Comparison of ENCODE assay signal across 9 cellular contexts in the genomic region with DNA sequence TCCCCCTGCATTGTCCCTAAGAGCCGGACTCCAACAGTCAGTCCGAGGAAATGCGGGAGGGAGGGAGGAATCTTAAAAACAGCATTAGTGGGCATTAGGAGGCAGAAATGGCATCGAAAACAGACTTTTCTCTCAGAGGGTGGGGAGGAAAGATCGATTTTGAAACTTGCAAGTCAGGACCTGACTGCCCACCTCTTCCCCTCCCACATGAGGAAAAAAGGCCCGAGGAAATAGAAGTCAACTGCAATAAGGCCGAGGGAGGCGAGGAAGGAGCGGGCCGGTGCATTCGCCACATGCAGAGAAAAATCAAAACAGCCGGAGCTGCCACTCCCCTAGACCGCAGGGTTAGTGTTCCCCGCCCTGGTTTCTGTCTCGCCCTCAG. TPM values are rescaled to one million over a fixed set of nuclear protein-coding genes. Genes with fewer than 3 reads are reported as not detected.
DNase-seq lines count a peak whose midpoint lies in the region; ATAC-seq and TF ChIP-seq lines count a peak whose summit lies in the region.
"Had no signal": no experiment of that assay in that cellular context is flagged by ENCODE, and none has a peak within 500 bp of the region (broad histone marks: within the 10 kb centered on the region; RNA-seq: fewer than 3 reads in every experiment).

No MANE protein-coding gene starts in this region.

- H3K9me3 ChIP-seq in lower lobe of right lung (no peaks in the 10 kb centered on the region), thoracic aorta (no peaks in the 10 kb centered on the region)

- no peaks in the 10 kb centered on the region for H3K9me3 Mint-ChIP-seq in activated CD8-positive, alpha-beta T cell treated with anti-CD3 and anti-CD28 coated beads, Interleukin-2, amount 10 ng/mL, durations not matched to agents 7 days and 5 days (ENCODE audit: insufficient read depth)

- peaks cover 2% of the 10 kb centered on the region for H3K36me3 Mint-ChIP-seq in activated CD8-positive, alpha-beta T cell treated with anti-CD3 and anti-CD28 coated beads, Interleukin-2, amount 10 ng/mL, durations not matched to agents 7 days and 5 days (ENCODE audit: low read depth)

- H3K27ac ChIP-seq in lower lobe of right lung (no peak overlapping the region), thoracic aorta (no peak overlapping the region)

- intact Hi-C loops in lower lobe of right lung (cut with DNase I), result no loop called here

- H3K4me1 ChIP-seq in lower lobe of right lung, result peaks cover 66% of the 10 kb centered on the region
- H3K4me1 ChIP-seq in thoracic aorta (ENCODE audit: control insufficient read depth in 1 of 2, low read depth in 2 of 2), result peaks cover 54 to 75% of the 10 kb centered on the region in 2 donors

- H3K27ac Mint-ChIP-seq in activated CD8-positive, alpha-beta T cell treated with anti-CD3 and anti-CD28 coated beads, Interleukin-2, amount 10 ng/mL, durations not matched to agents 7 days and 5 days, result peak overlapping the region; percentile 18

- H3K4me3 ChIP-seq in lower lobe of right lung (peak overlapping the region; percentile 38), thoracic aorta (peak overlapping the region; percentile 65)

- POLR2A ChIA-PET in activated CD8-positive, alpha-beta T cell treated with anti-CD3 and anti-CD28 coated beads, Interleukin-2, amount 10 ng/mL, durations not matched to agents 7 days and 5 days (lab: Charles Lee), result interaction anchor here (0.6 kb wide), 1 partner anchor 31 kb away, joined by 3 read pairs; no protein-coding TSS in a partner anchor
- POLR2A ChIA-PET in GM10248 (lab: Yijun Ruan, JAX), result no interaction called here

- H3K27me3 ChIP-seq in lower lobe of right lung (ENCODE audit: low read depth) (peaks cover 100% of the 10 kb centered on the region), thoracic aorta (replicated peaks; ENCODE audit: insufficient read depth) (peaks cover 51% of the 10 kb centered on the region)

- ATAC-seq in activated CD8-positive, alpha-beta T cell treated with anti-CD3 and anti-CD28 coated beads, Interleukin-2, amount 10 ng/mL, durations not matched to agents 7 days and 5 days, result no peak
- no peak for ATAC-seq in lower lobe of right lung
- ATAC-seq in thoracic aorta (ENCODE audit: insufficient number of reproducible peaks, low FRiP score, low read depth), result no peak
- no peak for ATAC-seq in GM18868 (IDR thresholded peaks at IDR 0.05; ENCODE audit: unreplicated experiment)

- CTCF ChIA-PET in activated CD8-positive, alpha-beta T cell treated with anti-CD3 and anti-CD28 coated beads, Interleukin-2, amount 10 ng/mL, durations not matched to agents 7 days and 5 days (lab: Charles Lee), result interaction anchor here (0.7 to 1.7 kb wide), 4 partner anchors 39 to 84 kb away, joined by 3 to 6 read pairs (median 4); no protein-coding TSS in a partner anchor
- CTCF ChIA-PET in GM10248 (lab: Yijun Ruan, JAX), result interaction anchor here (1.3 to 3.7 kb wide), 2 partner anchors 11 to 13 kb away, joined by 3 to 15 read pairs; no protein-coding TSS in a partner anchor

- H3K4me3 Mint-ChIP-seq in activated CD8-positive, alpha-beta T cell treated with anti-CD3 and anti-CD28 coated beads, Interleukin-2, amount 10 ng/mL, durations not matched to agents 7 days and 5 days, result peak overlapping the region; percentile 38

- peak; percentile 70 for DNase-seq in activated effector memory CD4-positive, alpha-beta T cell treated with anti-CD3 and anti-CD28 coated beads, Interleukin-2, amount 50 U/mL, for 16 hours
- no peak for DNase-seq in activated effector memory CD4-positive, alpha-beta T cell treated with Interleukin-2 at 50 U/mL for 16 hours
- peak; percentile 42 for DNase-seq in activated CD8-positive, alpha-beta T cell treated with anti-CD3 and anti-CD28 coated beads, Interleukin-2, amount 10 ng/mL, durations not matched to agents 7 days and 5 days
- no peak for DNase-seq in lower lobe of right lung
- DNase-seq in thoracic aorta (ENCODE audit: low spot score), result no peak
- no peak for DNase-seq in HT-29 (ENCODE audit: low spot score)
- DNase-seq in GM10248 (ENCODE audit: extremely low spot score), result no peak

- H3K4me1 Mint-ChIP-seq in activated CD8-positive, alpha-beta T cell treated with anti-CD3 and anti-CD28 coated beads, Interleukin-2, amount 10 ng/mL, durations not matched to agents 7 days and 5 days (ENCODE audit: low read depth), result peaks cover 38% of the 10 kb centered on the region

- H3K36me3 ChIP-seq in lower lobe of right lung (no peaks in the 10 kb centered on the region), thoracic aorta (no peaks in the 10 kb centered on the region)

- peaks cover 72% of the 10 kb centered on the region for H3K27me3 Mint-ChIP-seq in activated CD8-positive, alpha-beta T cell treated with anti-CD3 and anti-CD28 coated beads, Interleukin-2, amount 10 ng/mL, durations not matched to agents 7 days and 5 days (ENCODE audit: low read depth)

- no peak for TF ChIP-seq CTCF in lower lobe of right lung (IDR thresholded peaks at IDR 0.05)
- no peak for TF ChIP-seq CTCF in thoracic aorta (IDR thresholded peaks at IDR 0.05)
- TF ChIP-seq CTCF in GM10248 (IDR thresholded peaks at IDR 0.05; ENCODE audit: control extremely low read depth, extremely low read depth, low read depth, missing control alignments), result no peak

RNA-seq across cellular contexts. Expression of gene LBX1, which starts 2.8 kb away (rescaled TPM):
- total RNA-seq in activated CD8-positive, alpha-beta T cell treated with anti-CD3 and anti-CD28 coated beads, Interleukin-2, amount 10 ng/mL, durations not matched to agents 7 days and 5 days, result not detected
- total RNA-seq in lower lobe of right lung (not detected), thoracic aorta (not detected)
- total RNA-seq in HT-29 (2014; rRNA removed; shearing (Covaris generic)), result not detected in 2 replicates
- total RNA-seq: HT1080 had no signal

Comparison
In these comparisons a context has a peak if more than half of its experiments do, and no peak if none do; other contexts are left out.
1. DNase-seq: peak in activated effector memory CD4-positive, alpha-beta T cell treated with anti-CD3 and anti-CD28 coated beads, Interleukin-2, amount 50 U/mL, for 16 hours (single experiment) and activated CD8-positive, alpha-beta T cell treated with anti-CD3 and anti-CD28 coated beads, Interleukin-2, amount 10 ng/mL, durations not matched to agents 7 days and 5 days (single experiment); none in activated effector memory CD4-positive, alpha-beta T cell treated with Interleukin-2 at 50 U/mL for 16 hours (single experiment), lower lobe of right lung (single experiment), thoracic aorta (single experiment), HT-29 (single experiment) and GM10248 (single experiment).